Comparison of ENCODE assay signal across 1 cellular context in the genomic region with DNA sequence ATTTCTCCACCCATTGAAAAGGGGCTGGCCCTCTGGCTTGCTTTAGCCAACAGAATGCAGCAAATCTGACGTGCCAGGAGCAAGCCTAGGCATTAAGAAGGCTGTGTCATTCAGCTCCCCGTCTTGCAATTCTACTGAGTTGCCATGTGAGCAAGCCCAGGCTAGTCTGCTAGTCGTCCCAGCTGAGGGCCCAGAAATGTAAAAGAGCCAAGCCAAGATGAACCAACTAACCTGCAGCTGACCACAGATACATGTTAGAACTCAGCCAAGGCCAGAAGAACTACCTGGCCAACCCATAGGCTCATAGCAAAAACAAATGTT.
TF ChIP-seq lines count a peak whose summit lies in the region.

No MANE protein-coding gene starts in this region.

TF ChIP-seq in GM23338, 12 proteins besides CTCF, POLR2A, EP300 and RAD21 (continued from another document):
- TF ChIP-seq, protein P1, sequence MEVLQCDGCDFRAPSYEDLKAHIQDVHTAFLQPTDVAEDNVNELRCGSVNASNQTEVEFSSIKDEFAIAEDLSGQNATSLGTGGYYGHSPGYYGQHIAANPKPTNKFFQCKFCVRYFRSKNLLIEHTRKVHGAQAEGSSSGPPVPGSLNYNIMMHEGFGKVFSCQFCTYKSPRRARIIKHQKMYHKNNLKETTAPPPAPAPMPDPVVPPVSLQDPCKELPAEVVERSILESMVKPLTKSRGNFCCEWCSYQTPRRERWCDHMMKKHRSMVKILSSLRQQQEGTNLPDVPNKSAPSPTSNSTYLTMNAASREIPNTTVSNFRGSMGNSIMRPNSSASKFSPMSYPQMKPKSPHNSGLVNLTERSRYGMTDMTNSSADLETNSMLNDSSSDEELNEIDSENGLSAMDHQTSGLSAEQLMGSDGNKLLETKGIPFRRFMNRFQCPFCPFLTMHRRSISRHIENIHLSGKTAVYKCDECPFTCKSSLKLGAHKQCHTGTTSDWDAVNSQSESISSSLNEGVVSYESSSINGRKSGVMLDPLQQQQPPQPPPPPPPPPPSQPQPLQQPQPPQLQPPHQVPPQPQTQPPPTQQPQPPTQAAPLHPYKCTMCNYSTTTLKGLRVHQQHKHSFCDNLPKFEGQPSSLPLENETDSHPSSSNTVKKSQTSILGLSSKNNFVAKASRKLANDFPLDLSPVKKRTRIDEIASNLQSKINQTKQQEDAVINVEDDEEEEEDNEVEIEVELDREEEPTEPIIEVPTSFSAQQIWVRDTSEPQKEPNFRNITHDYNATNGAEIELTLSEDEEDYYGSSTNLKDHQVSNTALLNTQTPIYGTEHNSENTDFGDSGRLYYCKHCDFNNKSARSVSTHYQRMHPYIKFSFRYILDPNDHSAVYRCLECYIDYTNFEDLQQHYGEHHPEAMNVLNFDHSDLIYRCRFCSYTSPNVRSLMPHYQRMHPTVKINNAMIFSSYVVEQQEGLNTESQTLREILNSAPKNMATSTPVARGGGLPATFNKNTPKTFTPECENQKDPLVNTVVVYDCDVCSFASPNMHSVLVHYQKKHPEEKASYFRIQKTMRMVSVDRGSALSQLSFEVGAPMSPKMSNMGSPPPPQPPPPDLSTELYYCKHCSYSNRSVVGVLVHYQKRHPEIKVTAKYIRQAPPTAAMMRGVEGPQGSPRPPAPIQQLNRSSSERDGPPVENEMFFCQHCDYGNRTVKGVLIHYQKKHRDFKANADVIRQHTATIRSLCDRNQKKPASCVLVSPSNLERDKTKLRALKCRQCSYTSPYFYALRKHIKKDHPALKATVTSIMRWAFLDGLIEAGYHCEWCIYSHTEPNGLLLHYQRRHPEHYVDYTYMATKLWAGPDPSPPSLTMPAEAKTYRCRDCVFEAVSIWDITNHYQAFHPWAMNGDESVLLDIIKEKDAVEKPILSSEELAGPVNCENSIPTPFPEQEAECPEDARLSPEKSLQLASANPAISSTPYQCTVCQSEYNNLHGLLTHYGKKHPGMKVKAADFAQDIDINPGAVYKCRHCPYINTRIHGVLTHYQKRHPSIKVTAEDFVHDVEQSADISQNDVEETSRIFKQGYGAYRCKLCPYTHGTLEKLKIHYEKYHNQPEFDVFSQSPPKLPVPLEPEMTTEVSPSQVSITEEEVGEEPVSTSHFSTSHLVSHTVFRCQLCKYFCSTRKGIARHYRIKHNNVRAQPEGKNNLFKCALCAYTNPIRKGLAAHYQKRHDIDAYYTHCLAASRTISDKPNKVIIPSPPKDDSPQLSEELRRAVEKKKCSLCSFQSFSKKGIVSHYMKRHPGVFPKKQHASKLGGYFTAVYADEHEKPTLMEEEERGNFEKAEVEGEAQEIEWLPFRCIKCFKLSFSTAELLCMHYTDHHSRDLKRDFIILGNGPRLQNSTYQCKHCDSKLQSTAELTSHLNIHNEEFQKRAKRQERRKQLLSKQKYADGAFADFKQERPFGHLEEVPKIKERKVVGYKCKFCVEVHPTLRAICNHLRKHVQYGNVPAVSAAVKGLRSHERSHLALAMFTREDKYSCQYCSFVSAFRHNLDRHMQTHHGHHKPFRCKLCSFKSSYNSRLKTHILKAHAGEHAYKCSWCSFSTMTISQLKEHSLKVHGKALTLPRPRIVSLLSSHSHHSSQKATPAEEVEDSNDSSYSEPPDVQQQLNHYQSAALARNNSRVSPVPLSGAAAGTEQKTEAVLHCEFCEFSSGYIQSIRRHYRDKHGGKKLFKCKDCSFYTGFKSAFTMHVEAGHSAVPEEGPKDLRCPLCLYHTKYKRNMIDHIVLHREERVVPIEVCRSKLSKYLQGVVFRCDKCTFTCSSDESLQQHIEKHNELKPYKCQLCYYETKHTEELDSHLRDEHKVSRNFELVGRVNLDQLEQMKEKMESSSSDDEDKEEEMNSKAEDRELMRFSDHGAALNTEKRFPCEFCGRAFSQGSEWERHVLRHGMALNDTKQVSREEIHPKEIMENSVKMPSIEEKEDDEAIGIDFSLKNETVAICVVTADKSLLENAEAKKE (CRISPR knock-in tag; IDR thresholded peaks at IDR 0.05) = no peak
